ENCODE assay signal across 14 cellular contexts in the genomic region with DNA sequence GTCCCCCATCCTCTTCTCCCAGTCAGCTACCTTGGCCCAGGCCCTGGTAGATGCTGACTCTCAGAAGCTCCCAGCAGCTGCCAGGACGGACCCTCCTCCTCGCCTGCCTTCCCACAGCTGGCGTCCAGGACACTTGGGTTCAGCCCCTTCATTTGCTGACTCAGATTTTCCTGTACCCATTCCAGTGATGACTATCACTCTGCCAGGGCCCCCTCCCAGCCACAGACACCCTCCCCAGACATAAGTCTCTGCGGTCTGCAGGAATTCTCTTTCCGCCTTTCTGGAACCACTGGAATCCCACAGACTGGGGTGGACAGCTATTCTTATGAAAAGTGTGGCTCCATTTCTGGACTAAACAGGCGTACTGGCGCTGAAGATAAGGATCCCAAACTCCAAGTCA.
A peak's percentile ranks its signal among the peaks of the same experiment; 100 is the strongest.
DNase-seq lines count a peak whose midpoint lies in the region; ATAC-seq, FAIRE-seq and TF ChIP-seq lines count a peak whose summit lies in the region.
"Had no signal": no experiment of that assay in that cellular context is flagged by ENCODE, and none has a peak within 500 bp of the region (broad histone marks: within the 10 kb centered on the region; RNA-seq: fewer than 3 reads in every experiment).

No MANE protein-coding gene starts in this region.

- TF ChIP-seq CTCF in left lung (IDR thresholded peaks at IDR 0.05), result no peak
- no peak for TF ChIP-seq CTCF in suprapubic skin (IDR thresholded peaks at IDR 0.05)

- no peak for ATAC-seq in left lung
- ATAC-seq in GM21515 (IDR thresholded peaks at IDR 0.05; ENCODE audit: unreplicated experiment), result no peak
- ATAC-seq in GM18907 (IDR thresholded peaks at IDR 0.05; ENCODE audit: unreplicated experiment), result no peak
- ATAC-seq in GM18511 (IDR thresholded peaks at IDR 0.05; ENCODE audit: unreplicated experiment), result no peak
- ATAC-seq: naive thymus-derived CD4-positive, alpha-beta T cell had no signal

- in situ Hi-C loops in GM23248 (cut with MboI), result no loop called here

- no peaks in the 10 kb centered on the region for H3K9me2 ChIP-seq in GM23248 (ENCODE audit: insufficient read depth)

- DNase-seq in GM23248 (peak; percentile 85), amniotic stem cell (lab: John Stamatoyannopoulos, UW) (peak; percentile 94), left lung (peak in 1 of 2 donors; percentile 57), suprapubic skin (ENCODE audit: low spot score in 2 of 2) (no peak), small intestine (no peak)
- DNase-seq: activated CD4-positive, alpha-beta T cell treated with anti-CD3 and anti-CD28 coated beads, Interleukin-2, amount 10 ng/mL, durations not matched to agents 24 days and 14 days; Calu3; naive thymus-derived CD4-positive, alpha-beta T cell; NCI-H446; sigmoid colon had no signal

- H3F3A ChIP-seq in GM23248 (ENCODE audit: insufficient read depth), result peaks cover 13% of the 10 kb centered on the region; the same call in 1 of the 2 replicates

- H3K4me3 ChIP-seq in GM23248 (no peak overlapping the region), left lung (no peak overlapping the region), suprapubic skin (no peak overlapping the region), small intestine (ENCODE audit: low read depth in 1 of 2, low read length in 2 of 2) (no peak overlapping the region)
- H3K4me3 ChIP-seq: sigmoid colon had no signal

- no peak overlapping the region for H2AFZ ChIP-seq in GM23248

- H3K9me3 ChIP-seq in GM23248 (ENCODE audit: low read depth), result no peaks in the 10 kb centered on the region
- H3K9me3 ChIP-seq in left lung, result no peaks in the 10 kb centered on the region
- H3K9me3 ChIP-seq in suprapubic skin, result no peaks in the 10 kb centered on the region
- no peaks in the 10 kb centered on the region for H3K9me3 ChIP-seq in small intestine (ENCODE audit: control insufficient read depth, low read depth)
- H3K9me3 ChIP-seq: sigmoid colon had no signal

- FAIRE-seq in small intestine (lab: Jason Lieb, UNC), result no peak
- FAIRE-seq: islet of Langerhans had no signal

- peak overlapping the region; percentile 47 for H3K9ac ChIP-seq in GM23248

- no peaks in the 10 kb centered on the region for H3K79me2 ChIP-seq in GM23248 (ENCODE audit: insufficient read depth)

- intact Hi-C loops in left lung (cut with DNase I), result no loop called here

- H3K36me3 ChIP-seq in GM23248 (ENCODE audit: low read depth) (no peaks in the 10 kb centered on the region), left lung (no peaks in the 10 kb centered on the region), suprapubic skin (no peaks in the 10 kb centered on the region), small intestine (ENCODE audit: control insufficient read depth in 2 of 2, insufficient read depth in 2 of 2, low read length in 2 of 2) (no peaks in the 10 kb centered on the region)
- H3K36me3 ChIP-seq: sigmoid colon had no signal

- H3K4me2 ChIP-seq in GM23248 (ENCODE audit: unreplicated experiment), result no peak overlapping the region

- H3K27ac ChIP-seq in GM23248, result peak overlapping the region; percentile 87
- H3K27ac ChIP-seq in left lung, result peak overlapping the region; percentile 59 to 68
- H3K27ac ChIP-seq in suprapubic skin, result peak overlapping the region; percentile 11
- H3K27ac ChIP-seq in small intestine (ENCODE audit: low read depth in 1 of 2, low read length in 1 of 2), result no peak overlapping the region

- no peak for TF ChIP-seq POLR2A in suprapubic skin (IDR thresholded peaks at IDR 0.05)

- TF ChIP-seq EP300 in suprapubic skin (IDR thresholded peaks at IDR 0.05), result no peak

- H3K27me3 ChIP-seq in GM23248 (replicated peaks; ENCODE audit: insufficient read depth) (no peaks in the 10 kb centered on the region), left lung (no peaks in the 10 kb centered on the region), suprapubic skin (no peaks in the 10 kb centered on the region), small intestine (ENCODE audit: control insufficient read depth in 2 of 2, insufficient read depth in 2 of 2, low read length in 2 of 2) (no peaks in the 10 kb centered on the region)
- H3K27me3 ChIP-seq: sigmoid colon had no signal

- H3K4me1 ChIP-seq in GM23248 (ENCODE audit: insufficient read depth) (peaks cover 26% of the 10 kb centered on the region), left lung (peaks cover 0 to 1% of the 10 kb centered on the region in 2 donors), suprapubic skin (peaks cover 4% of the 10 kb centered on the region), small intestine (ENCODE audit: control insufficient read depth in 2 of 2, insufficient read depth in 1 of 2, low read depth in 1 of 2, low read length in 1 of 2) (peaks cover 0 to 9% of the 10 kb centered on the region in 2 donors)

- H4K20me1 ChIP-seq in GM23248 (ENCODE audit: insufficient read depth), result no peaks in the 10 kb centered on the region

- WGBS in GM23248 (ENCODE audit: low coverage in 1 of 2, low lambda C conversion rate in 2 of 2, missing lambda C conversion rate in 2 of 2), 2 experiments, result 28% methylated on average over 7 of the region's 7 CpGs
- WGBS in suprapubic skin, result 79% methylated on average over 7 of the region's 7 CpGs
- WGBS in small intestine, 3 donors, result 89 to 97% (median 96%) methylated on average over 7 of the region's 7 CpGs

Comparison
In these comparisons a context has a peak if more than half of its experiments do, and no peak if none do; other contexts are left out.
1. DNase-seq: peak in GM23248 (single experiment) and amniotic stem cell (single experiment); none in suprapubic skin (0 of 2) and small intestine (single experiment).
2. H3K27ac ChIP-seq: peak in GM23248 (single experiment), left lung (2 of 2) and suprapubic skin (single experiment); none in small intestine (0 of 2).